ENCODE assay signal across 9 cellular contexts in genomic region chr18:79949571-79950439, GRCh38. TPM values are rescaled to one million over a fixed set of nuclear protein-coding genes. Genes with fewer than 3 reads are reported as not detected.
DNase-seq lines count a peak whose midpoint lies in the region; ATAC-seq and TF ChIP-seq lines count a peak whose summit lies in the region.
"Had no signal": no experiment of that assay in that cellular context is flagged by ENCODE, and none has a peak within 500 bp of the region (broad histone marks: within the 10 kb centered on the region; RNA-seq: fewer than 3 reads in every experiment).

No MANE protein-coding gene starts in this region.

- in situ Hi-C loops in astrocyte of the spinal cord (cut with HindIII; ENCODE audit: low sequenced_read_pairs): no loop called here

- peak overlapping the region; percentile 91 to 95 (median 93) for H3K27ac ChIP-seq in right lobe of liver

- peak in 2 of 4 donors; percentile 7 to 14 for ATAC-seq in right lobe of liver
- no peak for ATAC-seq in HG02884 (IDR thresholded peaks at IDR 0.05; ENCODE audit: unreplicated experiment)
- ATAC-seq in GM19324 (IDR thresholded peaks at IDR 0.05; ENCODE audit: low FRiP score, unreplicated experiment): no peak

- H3K36me3 ChIP-seq in Loucy (ENCODE audit: insufficient read depth, low read length) (no peaks in the 10 kb centered on the region), right lobe of liver (peaks cover 0 to 3% (median 0%) of the 10 kb centered on the region in 4 donors)

- TF ChIP-seq POLR2A in right lobe of liver (IDR thresholded peaks at IDR 0.05): peak; percentile 13

- no peaks in the 10 kb centered on the region for H3K27me3 Mint-ChIP-seq in type B pancreatic cell

- peak overlapping the region; percentile 92 for H3K4me2 ChIP-seq in Loucy (ENCODE audit: low read depth, low read length, poor library complexity, severe bottlenecking)

- H3K9me3 Mint-ChIP-seq in type B pancreatic cell: no peaks in the 10 kb centered on the region

- H3K4me1 ChIP-seq in Loucy (ENCODE audit: insufficient read depth, low read length, poor library complexity, severe bottlenecking) (peaks cover 38% of the 10 kb centered on the region), right lobe of liver (peaks cover 0 to 50% (median 12%) of the 10 kb centered on the region in 4 donors)

- H3K9ac ChIP-seq in Loucy (ENCODE audit: low read depth, low read length, poor library complexity, severe bottlenecking): peak overlapping the region; percentile 65

- peaks cover 15% of the 10 kb centered on the region for H4K20me1 ChIP-seq in Loucy (ENCODE audit: insufficient read depth, low read length, poor library complexity, severe bottlenecking)

- peaks cover 4% of the 10 kb centered on the region for H3K36me3 Mint-ChIP-seq in type B pancreatic cell

- peak overlapping the region; percentile 88 for H3K4me3 Mint-ChIP-seq in type B pancreatic cell

- H3K27ac Mint-ChIP-seq in type B pancreatic cell: peak overlapping the region; percentile 86

- DNase-seq in GM10266 (ENCODE audit: extremely low spot score): peak; percentile 59
- DNase-seq in astrocyte of the spinal cord (ENCODE audit: low read depth, low spot score): no peak
- peak; percentile 59 to 69 (median 60) for DNase-seq in right lobe of liver
- DNase-seq in type B pancreatic cell (ENCODE audit: extremely low spot score, unreplicated experiment): peak; percentile 27
- DNase-seq in DMS 273 (lab: John Stamatoyannopoulos, UW; ENCODE audit: unreplicated experiment): no peak

- H3F3A ChIP-seq in Loucy (ENCODE audit: low read depth): no peaks in the 10 kb centered on the region; the same call in 1 of the 2 replicates

- H3K9me3 ChIP-seq in Loucy (ENCODE audit: insufficient read depth, low read depth, low read length): no peaks in the 10 kb centered on the region
- no peaks in the 10 kb centered on the region for H3K9me3 ChIP-seq in right lobe of liver

- H2AFZ ChIP-seq in Loucy (ENCODE audit: low read length): no peak overlapping the region

- no peak for TF ChIP-seq CTCF in GM10266 (IDR thresholded peaks at IDR 0.05; ENCODE audit: control insufficient read depth, insufficient read depth, low read depth, missing control alignments)
- TF ChIP-seq CTCF in Loucy (conservative IDR thresholded peaks at IDR 0.05; ENCODE audit: low read length): no peak
- TF ChIP-seq CTCF in astrocyte of the spinal cord (IDR thresholded peaks at IDR 0.05; ENCODE audit: low read depth, low read length): no peak
- TF ChIP-seq CTCF in right lobe of liver (IDR thresholded peaks at IDR 0.05): no peak
- TF ChIP-seq CTCF in type B pancreatic cell (conservative IDR thresholded peaks at IDR 0.05): no peak

- peaks cover 22% of the 10 kb centered on the region for H3K4me1 Mint-ChIP-seq in type B pancreatic cell (ENCODE audit: unreplicated experiment)

- H3K4me3 ChIP-seq in Loucy (ENCODE audit: low read length, poor library complexity, severe bottlenecking): peak overlapping the region; percentile 83
- peak overlapping the region; percentile 54 for H3K4me3 ChIP-seq in astrocyte of the spinal cord (ENCODE audit: low read depth, low read length)
- peak overlapping the region; percentile 72 to 91 (median 89) for H3K4me3 ChIP-seq in right lobe of liver

- 9% methylated on average over 8 of the region's 14 CpGs for WGBS in right lobe of liver (ENCODE audit: insufficient coverage, low coverage, low lambda C conversion rate, missing lambda C conversion rate)

- no peaks in the 10 kb centered on the region for H3K9me2 ChIP-seq in Loucy (replicated peaks; ENCODE audit: low read depth, low read length)

- H3K79me2 ChIP-seq in Loucy (ENCODE audit: insufficient read depth, low read length): peaks cover 59% of the 10 kb centered on the region

- H3K27me3 ChIP-seq in Loucy (ENCODE audit: insufficient read depth, low read length, poor library complexity, severe bottlenecking) (no peaks in the 10 kb centered on the region), right lobe of liver (no peaks in the 10 kb centered on the region)

- intact Hi-C loops in right lobe of liver (cut with DNase I): no loop called here

RNA-seq across cellular contexts. Expression of gene SLC66A2, which starts 1.6 kb away (rescaled TPM):
- total RNA-seq in right lobe of liver: 100 to 1,000 TPM in 3 of 6 experiments, 10 to 100 TPM in 3; 61.6 to 140 (median 95.8) TPM
- 39.3 and 39.7 TPM in 2 replicates for total RNA-seq in type B pancreatic cell (ENCODE audit: low replicate concordance)

RNA-seq across cellular contexts. Expression of gene HSBP1L1, which starts 14.6 kb away (rescaled TPM):
- total RNA-seq in right lobe of liver (10 to 100 TPM; 16.8 to 35.1 (median 23.7) TPM), type B pancreatic cell (ENCODE audit: low replicate concordance) (9.9 and 25.0 TPM in 2 replicates)
- total RNA-seq: LHCN-M2 had no signal

RNA-seq across cellular contexts. Expression of gene TXNL4A, which starts 38.6 kb away (rescaled TPM):
- total RNA-seq in right lobe of liver (10 to 100 TPM; 18.5 to 53.9 (median 37.8) TPM), type B pancreatic cell (ENCODE audit: low replicate concordance) (103 and 126 TPM in 2 replicates)

Comparison
In these comparisons a context has a peak if more than half of its experiments do, and no peak if none do; other contexts are left out.
1. DNase-seq: peak in GM10266 (single experiment), right lobe of liver (3 of 3) and type B pancreatic cell (single experiment); none in astrocyte of the spinal cord (single experiment) and DMS 273 (single experiment).
2. Peak in every context shown above with its lines, with median percentiles within 50 percentile points of each other: H3K4me3 ChIP-seq.